In the genomic region with DNA sequence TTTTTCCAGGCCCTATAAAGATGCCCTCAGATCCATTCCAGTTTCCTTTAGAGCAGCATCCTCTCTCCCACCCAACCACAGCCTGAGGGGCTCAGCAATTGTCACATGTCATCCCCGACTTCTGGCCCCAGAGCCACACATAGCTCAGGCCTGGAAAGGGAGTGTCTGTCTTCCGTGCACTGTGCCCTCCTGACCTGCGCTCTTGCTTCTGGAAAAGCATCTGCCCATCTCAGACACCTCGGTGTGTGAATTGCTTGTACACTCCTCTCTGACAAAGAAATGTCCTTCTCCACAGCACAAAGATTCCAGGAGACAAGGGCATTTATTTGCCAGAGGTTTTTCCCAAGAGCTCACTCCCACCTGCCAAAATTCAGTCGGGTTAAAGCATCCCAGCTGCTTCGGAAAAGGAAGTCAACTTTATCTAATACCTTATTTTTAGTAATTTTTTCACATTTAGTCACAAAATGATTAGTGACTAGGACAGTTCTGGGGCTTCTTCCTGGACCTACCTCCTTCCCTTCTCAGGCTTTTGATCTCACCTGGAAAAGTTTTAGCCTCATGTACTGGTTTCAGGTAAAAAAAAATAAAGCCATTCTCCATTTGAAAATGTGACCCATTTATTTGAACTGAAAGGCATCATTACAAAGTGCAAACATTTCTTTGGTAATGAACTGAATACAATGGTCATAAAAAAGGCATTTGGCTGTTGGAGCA, we compare ENCODE assay signal across 1 cellular context.
TF ChIP-seq lines count a peak whose summit lies in the region.

No MANE protein-coding gene starts in this region.

TF ChIP-seq in GM23338, 12 proteins besides CTCF, POLR2A, EP300 and RAD21 (continued from another document):
- no peak for TF ChIP-seq ZNF462 (CRISPR knock-in tag; IDR thresholded peaks at IDR 0.05)
- no peak for TF ChIP-seq ETS1 (IDR thresholded peaks at IDR 0.05)
TF ChIP-seq in GM23338: peak in this region for 0.
